8 cellular contexts compared by ENCODE assay signal in the genomic region with DNA sequence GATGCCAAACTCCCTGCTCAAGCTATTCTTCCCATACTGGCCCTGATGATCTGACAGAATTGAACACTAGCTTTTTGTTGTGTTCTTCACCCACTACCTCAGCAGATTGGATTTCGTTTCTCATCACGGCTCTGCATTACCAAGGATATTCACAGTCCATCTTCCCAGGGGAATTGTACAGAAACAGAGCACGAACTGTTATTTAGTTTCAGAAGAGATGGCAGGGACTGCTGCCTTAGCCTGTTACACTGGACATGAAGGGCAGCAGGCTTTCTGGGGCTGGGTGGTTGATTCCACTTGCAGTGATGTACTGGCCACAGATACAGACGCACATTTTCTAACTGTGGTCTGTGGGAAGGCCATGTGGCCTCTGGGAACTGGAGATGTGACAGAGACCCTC.
DNase-seq lines count a peak whose midpoint lies in the region; ATAC-seq lines count a peak whose summit lies in the region.

No MANE protein-coding gene starts in this region.

- CTCF ChIA-PET in activated CD4-positive, alpha-beta memory T cell treated with anti-CD3 and anti-CD28 coated beads for 36 hours (lab: Charles Lee), result interaction anchor here (1.1 to 6.2 kb wide), 6 partner anchors 11 to 725 kb away, joined by 3 to 31 read pairs (median 4); no protein-coding TSS in a partner anchor
- CTCF ChIA-PET in activated CD4-positive, alpha-beta memory T cell treated with anti-CD3 and anti-CD28 coated beads, Interleukin-2, amount 10 ng/mL, durations not matched to agents 7 days and 5 days (lab: Charles Lee), result interaction anchor here (1.1 to 2.9 kb wide), 5 partner anchors 11 to 205 kb away, joined by 4 to 12 read pairs (median 5); a partner anchor contains a TSS

- peak overlapping the region; percentile 19 for H3K27ac ChIP-seq in iPS-18a (ENCODE audit: low read length)

- H3K9me3 Mint-ChIP-seq in activated CD4-positive, alpha-beta memory T cell treated with anti-CD3 and anti-CD28 coated beads for 36 hours, result no peaks in the 10 kb centered on the region
- no peaks in the 10 kb centered on the region for H3K9me3 Mint-ChIP-seq in activated CD4-positive, alpha-beta memory T cell treated with anti-CD3 and anti-CD28 coated beads, Interleukin-2, amount 10 ng/mL, durations not matched to agents 7 days and 5 days
- H3K9me3 Mint-ChIP-seq in activated naive CD8-positive, alpha-beta T cell treated with anti-CD3 and anti-CD28 coated beads for 36 hours, result no peaks in the 10 kb centered on the region

- peaks cover 94% of the 10 kb centered on the region for H3K4me1 Mint-ChIP-seq in activated CD4-positive, alpha-beta memory T cell treated with anti-CD3 and anti-CD28 coated beads for 36 hours (ENCODE audit: low read depth)
- H3K4me1 Mint-ChIP-seq in activated CD4-positive, alpha-beta memory T cell treated with anti-CD3 and anti-CD28 coated beads, Interleukin-2, amount 10 ng/mL, durations not matched to agents 7 days and 5 days, result peaks cover 62% of the 10 kb centered on the region
- H3K4me1 Mint-ChIP-seq in activated naive CD8-positive, alpha-beta T cell treated with anti-CD3 and anti-CD28 coated beads for 36 hours, result peaks cover 95% of the 10 kb centered on the region

- ATAC-seq in GM21447 (IDR thresholded peaks at IDR 0.05; ENCODE audit: unreplicated experiment) (no peak), HG02840 (IDR thresholded peaks at IDR 0.05; ENCODE audit: low FRiP score, unreplicated experiment) (no peak)

- no peaks in the 10 kb centered on the region for H3K9me3 ChIP-seq in iPS-18a (ENCODE audit: control insufficient read depth, low read depth, low read length)

- peak overlapping the region; percentile 91 for H3K27ac Mint-ChIP-seq in activated CD4-positive, alpha-beta memory T cell treated with anti-CD3 and anti-CD28 coated beads for 36 hours
- H3K27ac Mint-ChIP-seq in activated CD4-positive, alpha-beta memory T cell treated with anti-CD3 and anti-CD28 coated beads, Interleukin-2, amount 10 ng/mL, durations not matched to agents 7 days and 5 days, result no peak overlapping the region
- peak overlapping the region; percentile 95 for H3K27ac Mint-ChIP-seq in activated naive CD8-positive, alpha-beta T cell treated with anti-CD3 and anti-CD28 coated beads for 36 hours

- no peak overlapping the region for H3K4me3 ChIP-seq in iPS-18a (ENCODE audit: low read length)

- H3K4me1 ChIP-seq in iPS-18a (ENCODE audit: control insufficient read depth, low read depth, low read length), result peaks cover 7% of the 10 kb centered on the region

- H3K36me3 ChIP-seq in iPS-18a (ENCODE audit: control insufficient read depth, low read depth, low read length), result peaks cover 7% of the 10 kb centered on the region

- no peak for DNase-seq in activated CD4-positive, alpha-beta memory T cell treated with anti-CD3 and anti-CD28 coated beads for 36 hours
- DNase-seq in activated CD4-positive, alpha-beta memory T cell treated with anti-CD3 and anti-CD28 coated beads, Interleukin-2, amount 10 ng/mL, durations not matched to agents 7 days and 5 days, result no peak
- DNase-seq in activated naive CD8-positive, alpha-beta T cell treated with anti-CD3 and anti-CD28 coated beads for 36 hours, result no peak
- DNase-seq in superior temporal gyrus (ENCODE audit: extremely low spot score) (peak; percentile 74), NCI-H2227 (lab: John Stamatoyannopoulos, UW; ENCODE audit: unreplicated experiment) (no peak)

- no peaks in the 10 kb centered on the region for H3K27me3 Mint-ChIP-seq in activated CD4-positive, alpha-beta memory T cell treated with anti-CD3 and anti-CD28 coated beads for 36 hours
- H3K27me3 Mint-ChIP-seq in activated CD4-positive, alpha-beta memory T cell treated with anti-CD3 and anti-CD28 coated beads, Interleukin-2, amount 10 ng/mL, durations not matched to agents 7 days and 5 days, result peaks cover 40% of the 10 kb centered on the region
- H3K27me3 Mint-ChIP-seq in activated naive CD8-positive, alpha-beta T cell treated with anti-CD3 and anti-CD28 coated beads for 36 hours, result no peaks in the 10 kb centered on the region

- H3K27me3 ChIP-seq in iPS-18a (ENCODE audit: control insufficient read depth, insufficient read depth, low read length), result no peaks in the 10 kb centered on the region

- POLR2A ChIA-PET in activated CD4-positive, alpha-beta memory T cell treated with anti-CD3 and anti-CD28 coated beads for 36 hours (lab: Charles Lee), result interaction anchor here (1.2 to 1.3 kb wide), 2 partner anchors 9 to 11 kb away, joined by 4 read pairs; no protein-coding TSS in a partner anchor
- POLR2A ChIA-PET in activated CD4-positive, alpha-beta memory T cell treated with anti-CD3 and anti-CD28 coated beads, Interleukin-2, amount 10 ng/mL, durations not matched to agents 7 days and 5 days (lab: Charles Lee), result interaction anchor here (1.0 to 1.4 kb wide), 3 partner anchors 9 to 141 kb away, joined by 3 to 4 read pairs (median 3); no protein-coding TSS in a partner anchor

- no peak overlapping the region for H3K9ac ChIP-seq in iPS-18a (ENCODE audit: low read length)

- intact Hi-C loops in activated CD4-positive, alpha-beta memory T cell treated with anti-CD3 and anti-CD28 coated beads for 36 hours (cut with micrococcal nuclease), result no loop called here

- no peak overlapping the region for H3K4me3 Mint-ChIP-seq in activated CD4-positive, alpha-beta memory T cell treated with anti-CD3 and anti-CD28 coated beads for 36 hours
- H3K4me3 Mint-ChIP-seq in activated CD4-positive, alpha-beta memory T cell treated with anti-CD3 and anti-CD28 coated beads, Interleukin-2, amount 10 ng/mL, durations not matched to agents 7 days and 5 days, result no peak overlapping the region
- peak overlapping the region; percentile 27 for H3K4me3 Mint-ChIP-seq in activated naive CD8-positive, alpha-beta T cell treated with anti-CD3 and anti-CD28 coated beads for 36 hours

- peaks cover 33% of the 10 kb centered on the region for H3K36me3 Mint-ChIP-seq in activated CD4-positive, alpha-beta memory T cell treated with anti-CD3 and anti-CD28 coated beads for 36 hours
- H3K36me3 Mint-ChIP-seq in activated CD4-positive, alpha-beta memory T cell treated with anti-CD3 and anti-CD28 coated beads, Interleukin-2, amount 10 ng/mL, durations not matched to agents 7 days and 5 days (ENCODE audit: low read depth), result peaks cover 44% of the 10 kb centered on the region
- H3K36me3 Mint-ChIP-seq in activated naive CD8-positive, alpha-beta T cell treated with anti-CD3 and anti-CD28 coated beads for 36 hours, result peaks cover 42% of the 10 kb centered on the region
